ENCODE assay signal across 1 cellular context in the genomic region with DNA sequence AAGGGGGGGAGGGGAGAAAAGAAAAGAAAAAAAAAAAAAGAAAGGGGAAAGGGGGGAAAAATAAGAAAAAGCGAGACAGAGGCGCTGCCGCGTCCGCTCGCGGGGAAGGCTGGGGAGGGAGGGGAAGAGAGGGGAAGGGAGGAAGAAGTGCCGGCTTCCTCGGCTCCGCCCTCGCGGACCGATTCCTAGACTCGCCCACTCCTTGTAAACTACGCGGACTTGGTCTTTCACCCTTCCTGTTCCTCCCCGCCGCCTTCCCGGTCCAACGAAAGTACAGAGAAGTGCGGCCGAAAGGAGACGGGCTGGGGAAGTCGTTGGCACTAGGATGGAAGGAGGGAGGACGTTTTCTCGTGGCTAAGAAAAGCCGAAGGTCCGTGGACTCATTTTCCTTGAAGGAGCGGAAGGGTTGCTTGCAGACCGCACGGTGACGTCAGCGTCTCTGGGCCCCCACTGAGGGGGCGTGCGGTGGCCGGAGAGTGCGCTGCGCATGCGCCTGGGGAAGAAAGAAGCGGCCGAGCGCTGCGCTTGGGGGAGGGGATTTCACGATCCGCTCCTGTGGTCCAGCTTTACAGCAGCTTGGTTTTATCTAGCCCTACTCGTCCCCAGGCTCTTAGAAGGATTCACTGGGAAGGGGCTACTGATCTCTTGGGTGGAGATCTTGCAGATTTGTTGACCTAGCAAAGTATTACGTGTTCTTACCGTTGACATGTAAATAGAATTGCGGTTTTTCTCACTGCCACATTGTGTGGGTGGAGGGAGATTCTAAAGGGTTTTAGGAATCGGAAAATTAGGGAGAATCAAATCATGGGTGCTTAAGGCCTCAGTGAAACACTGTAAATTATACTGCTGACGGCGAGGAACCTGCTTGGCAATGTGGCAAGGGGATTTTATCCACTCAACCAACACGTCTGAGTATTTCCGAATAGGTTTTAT.
TF ChIP-seq lines count a peak whose summit lies in the region.

A gene with protein sequence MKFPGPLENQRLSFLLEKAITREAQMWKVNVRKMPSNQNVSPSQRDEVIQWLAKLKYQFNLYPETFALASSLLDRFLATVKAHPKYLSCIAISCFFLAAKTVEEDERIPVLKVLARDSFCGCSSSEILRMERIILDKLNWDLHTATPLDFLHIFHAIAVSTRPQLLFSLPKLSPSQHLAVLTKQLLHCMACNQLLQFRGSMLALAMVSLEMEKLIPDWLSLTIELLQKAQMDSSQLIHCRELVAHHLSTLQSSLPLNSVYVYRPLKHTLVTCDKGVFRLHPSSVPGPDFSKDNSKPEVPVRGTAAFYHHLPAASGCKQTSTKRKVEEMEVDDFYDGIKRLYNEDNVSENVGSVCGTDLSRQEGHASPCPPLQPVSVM (minus strand): TSS at position 121 of the 933 bp plus-strand sequence. CDS start 9,627 bp downstream, outside the sequence.

TF ChIP-seq in HEK293, 187 proteins besides CTCF, POLR2A, EP300 and RAD21 (continued from another document and continues in another):
- TF ChIP-seq, protein P1, sequence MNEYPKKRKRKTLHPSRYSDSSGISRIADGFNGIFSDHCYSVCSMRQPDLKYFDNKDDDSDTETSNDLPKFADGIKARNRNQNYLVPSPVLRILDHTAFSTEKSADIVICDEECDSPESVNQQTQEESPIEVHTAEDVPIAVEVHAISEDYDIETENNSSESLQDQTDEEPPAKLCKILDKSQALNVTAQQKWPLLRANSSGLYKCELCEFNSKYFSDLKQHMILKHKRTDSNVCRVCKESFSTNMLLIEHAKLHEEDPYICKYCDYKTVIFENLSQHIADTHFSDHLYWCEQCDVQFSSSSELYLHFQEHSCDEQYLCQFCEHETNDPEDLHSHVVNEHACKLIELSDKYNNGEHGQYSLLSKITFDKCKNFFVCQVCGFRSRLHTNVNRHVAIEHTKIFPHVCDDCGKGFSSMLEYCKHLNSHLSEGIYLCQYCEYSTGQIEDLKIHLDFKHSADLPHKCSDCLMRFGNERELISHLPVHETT (tag by site-specific recombination; IDR thresholded peaks at IDR 0.05), result peak; percentile 98
- TF ChIP-seq ZNF600 (tag by site-specific recombination; IDR thresholded peaks at IDR 0.05), result peak; percentile 84
- TF ChIP-seq, protein P2, sequence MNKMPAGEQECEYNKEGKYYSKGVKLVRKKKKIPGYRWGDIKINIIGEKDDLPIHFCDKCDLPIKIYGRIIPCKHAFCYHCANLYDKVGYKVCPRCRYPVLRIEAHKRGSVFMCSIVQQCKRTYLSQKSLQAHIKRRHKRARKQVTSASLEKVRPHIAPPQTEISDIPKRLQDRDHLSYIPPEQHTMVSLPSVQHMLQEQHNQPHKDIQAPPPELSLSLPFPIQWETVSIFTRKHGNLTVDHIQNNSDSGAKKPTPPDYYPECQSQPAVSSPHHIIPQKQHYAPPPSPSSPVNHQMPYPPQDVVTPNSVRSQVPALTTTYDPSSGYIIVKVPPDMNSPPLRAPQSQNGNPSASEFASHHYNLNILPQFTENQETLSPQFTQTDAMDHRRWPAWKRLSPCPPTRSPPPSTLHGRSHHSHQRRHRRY (tag by site-specific recombination; IDR thresholded peaks at IDR 0.05), result peak; percentile 30; the same call in 1 of the 2 replicates
- peak; percentile 44; the same call in 1 of the 2 replicates for TF ChIP-seq SCRT1 (tag by site-specific recombination; IDR thresholded peaks at IDR 0.05; ENCODE audit: borderline replicate concordance)
- TF ChIP-seq ZNF654 (tag by site-specific recombination; IDR thresholded peaks at IDR 0.05; ENCODE audit: low read depth), result no peak
- TF ChIP-seq ZNF19 (tag by site-specific recombination; IDR thresholded peaks at IDR 0.05; ENCODE audit: low read depth), result no peak
- peak; percentile 58; the same call in 1 of the 2 replicates for TF ChIP-seq ZSCAN16 (tag by site-specific recombination; IDR thresholded peaks at IDR 0.05)
- TF ChIP-seq ZNF623 (tag by site-specific recombination; IDR thresholded peaks at IDR 0.05), result peak; percentile 49; the same call in 1 of the 2 replicates
- TF ChIP-seq, protein P3, sequence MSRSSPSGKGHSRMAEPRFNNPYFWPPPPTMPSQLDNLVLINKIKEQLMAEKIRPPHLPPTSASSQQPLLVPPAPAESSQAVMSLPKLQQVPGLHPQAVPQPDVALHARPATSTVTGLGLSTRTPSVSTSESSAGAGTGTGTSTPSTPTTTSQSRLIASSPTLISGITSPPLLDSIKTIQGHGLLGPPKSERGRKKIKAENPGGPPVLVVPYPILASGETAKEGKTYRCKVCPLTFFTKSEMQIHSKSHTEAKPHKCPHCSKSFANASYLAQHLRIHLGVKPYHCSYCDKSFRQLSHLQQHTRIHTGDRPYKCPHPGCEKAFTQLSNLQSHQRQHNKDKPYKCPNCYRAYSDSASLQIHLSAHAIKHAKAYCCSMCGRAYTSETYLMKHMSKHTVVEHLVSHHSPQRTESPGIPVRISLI (tag by site-specific recombination; IDR thresholded peaks at IDR 0.05), result peak; percentile 55; the same call in 1 of the 2 replicates
- TF ChIP-seq ZNF701 (tag by site-specific recombination; IDR thresholded peaks at IDR 0.05), result 0 out of 2 replicates have a peak, but pooled peaks have one; percentile 52
- TF ChIP-seq OVOL3 (tag by site-specific recombination; IDR thresholded peaks at IDR 0.05), result peak; percentile 86
- TF ChIP-seq, protein P4, sequence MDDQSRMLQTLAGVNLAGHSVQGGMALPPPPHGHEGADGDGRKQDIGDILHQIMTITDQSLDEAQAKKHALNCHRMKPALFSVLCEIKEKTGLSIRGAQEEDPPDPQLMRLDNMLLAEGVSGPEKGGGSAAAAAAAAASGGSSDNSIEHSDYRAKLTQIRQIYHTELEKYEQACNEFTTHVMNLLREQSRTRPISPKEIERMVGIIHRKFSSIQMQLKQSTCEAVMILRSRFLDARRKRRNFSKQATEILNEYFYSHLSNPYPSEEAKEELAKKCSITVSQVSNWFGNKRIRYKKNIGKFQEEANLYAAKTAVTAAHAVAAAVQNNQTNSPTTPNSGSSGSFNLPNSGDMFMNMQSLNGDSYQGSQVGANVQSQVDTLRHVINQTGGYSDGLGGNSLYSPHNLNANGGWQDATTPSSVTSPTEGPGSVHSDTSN (CRISPR knock-in tag; IDR thresholded peaks at IDR 0.05), result no peak
- TF ChIP-seq FEZF1 (tag by site-specific recombination; IDR thresholded peaks at IDR 0.05), result peak; percentile 31; the same call in 1 of the 2 replicates
- TF ChIP-seq, protein P5, sequence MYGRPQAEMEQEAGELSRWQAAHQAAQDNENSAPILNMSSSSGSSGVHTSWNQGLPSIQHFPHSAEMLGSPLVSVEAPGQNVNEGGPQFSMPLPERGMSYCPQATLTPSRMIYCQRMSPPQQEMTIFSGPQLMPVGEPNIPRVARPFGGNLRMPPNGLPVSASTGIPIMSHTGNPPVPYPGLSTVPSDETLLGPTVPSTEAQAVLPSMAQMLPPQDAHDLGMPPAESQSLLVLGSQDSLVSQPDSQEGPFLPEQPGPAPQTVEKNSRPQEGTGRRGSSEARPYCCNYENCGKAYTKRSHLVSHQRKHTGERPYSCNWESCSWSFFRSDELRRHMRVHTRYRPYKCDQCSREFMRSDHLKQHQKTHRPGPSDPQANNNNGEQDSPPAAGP (tag by site-specific recombination; IDR thresholded peaks at IDR 0.05), result peak; percentile 100
- TF ChIP-seq WT1 (tag by site-specific recombination; IDR thresholded peaks at IDR 0.05), result peak; percentile 76
- TF ChIP-seq GLIS1 (tag by site-specific recombination; IDR thresholded peaks at IDR 0.05), result peak; percentile 98
- no peak for TF ChIP-seq ZNF354C (tag by site-specific recombination; IDR thresholded peaks at IDR 0.05; ENCODE audit: borderline replicate concordance, low read depth)
- TF ChIP-seq ZNF830 (tag by site-specific recombination; IDR thresholded peaks at IDR 0.05; ENCODE audit: low read depth), result no peak
- TF ChIP-seq ZNF221 (tag by site-specific recombination; IDR thresholded peaks at IDR 0.05; ENCODE audit: borderline replicate concordance), result no peak
- no peak for TF ChIP-seq ZNF510 (tag by site-specific recombination; IDR thresholded peaks at IDR 0.05; ENCODE audit: insufficient replicate concordance)
- TF ChIP-seq TRIM28 (IDR thresholded peaks at IDR 0.05; ENCODE audit: borderline replicate concordance, low read length), result peak; percentile 97
- TF ChIP-seq ZNF426 (tag by site-specific recombination; IDR thresholded peaks at IDR 0.05), result no peak
- TF ChIP-seq ZIC2 (tag by site-specific recombination; IDR thresholded peaks at IDR 0.05), result peak; percentile 89
- peak; percentile 51; the same call in 1 of the 2 replicates for TF ChIP-seq MYNN (tag by site-specific recombination; IDR thresholded peaks at IDR 0.05; ENCODE audit: borderline replicate concordance)
- no peak for TF ChIP-seq ZNF114 (tag by site-specific recombination; IDR thresholded peaks at IDR 0.05)
- TF ChIP-seq ZNF707 (tag by site-specific recombination; IDR thresholded peaks at IDR 0.05), result no peak
- TF ChIP-seq EGR2 (tag by site-specific recombination; IDR thresholded peaks at IDR 0.05; ENCODE audit: low read depth), result peak; percentile 97
- TF ChIP-seq ZNF843 (tag by site-specific recombination; IDR thresholded peaks at IDR 0.05), result peak; percentile 89
- TF ChIP-seq ZNF184 (tag by site-specific recombination; IDR thresholded peaks at IDR 0.05), result peak; percentile 60; the same call in 1 of the 2 replicates
- TF ChIP-seq ZNF10 (tag by site-specific recombination; IDR thresholded peaks at IDR 0.05), result peak; percentile 68; the same call in 1 of the 2 replicates
- no peak for TF ChIP-seq ZNF624 (tag by site-specific recombination; IDR thresholded peaks at IDR 0.05)
- no peak; the same call in 1 of the 2 replicates for TF ChIP-seq ZNF776 (tag by site-specific recombination; IDR thresholded peaks at IDR 0.05; ENCODE audit: borderline replicate concordance)
- TF ChIP-seq ZNF629 (tag by site-specific recombination; IDR thresholded peaks at IDR 0.05), result peak; percentile 99
- TF ChIP-seq ZNF2 (tag by site-specific recombination; IDR thresholded peaks at IDR 0.05), result peak; percentile 98
- TF ChIP-seq ZNF423 (tag by site-specific recombination; IDR thresholded peaks at IDR 0.05), result peak; percentile 54; the same call in 1 of the 2 replicates
- TF ChIP-seq, protein P6, sequence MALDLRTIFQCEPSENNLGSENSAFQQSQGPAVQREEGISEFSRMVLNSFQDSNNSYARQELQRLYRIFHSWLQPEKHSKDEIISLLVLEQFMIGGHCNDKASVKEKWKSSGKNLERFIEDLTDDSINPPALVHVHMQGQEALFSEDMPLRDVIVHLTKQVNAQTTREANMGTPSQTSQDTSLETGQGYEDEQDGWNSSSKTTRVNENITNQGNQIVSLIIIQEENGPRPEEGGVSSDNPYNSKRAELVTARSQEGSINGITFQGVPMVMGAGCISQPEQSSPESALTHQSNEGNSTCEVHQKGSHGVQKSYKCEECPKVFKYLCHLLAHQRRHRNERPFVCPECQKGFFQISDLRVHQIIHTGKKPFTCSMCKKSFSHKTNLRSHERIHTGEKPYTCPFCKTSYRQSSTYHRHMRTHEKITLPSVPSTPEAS (tag by site-specific recombination; IDR thresholded peaks at IDR 0.05), result peak; percentile 74
- TF ChIP-seq ZNF239 (tag by site-specific recombination; IDR thresholded peaks at IDR 0.05), result peak; percentile 68
- TF ChIP-seq ZNF311 (tag by site-specific recombination; IDR thresholded peaks at IDR 0.05; ENCODE audit: borderline replicate concordance), result no peak
- TF ChIP-seq ZNF48 (tag by site-specific recombination; IDR thresholded peaks at IDR 0.05), result no peak
- TF ChIP-seq HOXC10 (CRISPR knock-in tag; IDR thresholded peaks at IDR 0.05), result no peak
- TF ChIP-seq ZFP37 (tag by site-specific recombination; IDR thresholded peaks at IDR 0.05), result peak; percentile 98
- TF ChIP-seq ZNF157 (tag by site-specific recombination; IDR thresholded peaks at IDR 0.05), result no peak
- TF ChIP-seq, protein P7, sequence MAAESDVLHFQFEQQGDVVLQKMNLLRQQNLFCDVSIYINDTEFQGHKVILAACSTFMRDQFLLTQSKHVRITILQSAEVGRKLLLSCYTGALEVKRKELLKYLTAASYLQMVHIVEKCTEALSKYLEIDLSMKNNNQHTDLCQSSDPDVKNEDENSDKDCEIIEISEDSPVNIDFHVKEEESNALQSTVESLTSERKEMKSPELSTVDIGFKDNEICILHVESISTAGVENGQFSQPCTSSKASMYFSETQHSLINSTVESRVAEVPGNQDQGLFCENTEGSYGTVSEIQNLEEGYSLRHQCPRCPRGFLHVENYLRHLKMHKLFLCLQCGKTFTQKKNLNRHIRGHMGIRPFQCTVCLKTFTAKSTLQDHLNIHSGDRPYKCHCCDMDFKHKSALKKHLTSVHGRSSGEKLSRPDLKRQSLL (tag by site-specific recombination; IDR thresholded peaks at IDR 0.05), result no peak
- TF ChIP-seq, protein P8, sequence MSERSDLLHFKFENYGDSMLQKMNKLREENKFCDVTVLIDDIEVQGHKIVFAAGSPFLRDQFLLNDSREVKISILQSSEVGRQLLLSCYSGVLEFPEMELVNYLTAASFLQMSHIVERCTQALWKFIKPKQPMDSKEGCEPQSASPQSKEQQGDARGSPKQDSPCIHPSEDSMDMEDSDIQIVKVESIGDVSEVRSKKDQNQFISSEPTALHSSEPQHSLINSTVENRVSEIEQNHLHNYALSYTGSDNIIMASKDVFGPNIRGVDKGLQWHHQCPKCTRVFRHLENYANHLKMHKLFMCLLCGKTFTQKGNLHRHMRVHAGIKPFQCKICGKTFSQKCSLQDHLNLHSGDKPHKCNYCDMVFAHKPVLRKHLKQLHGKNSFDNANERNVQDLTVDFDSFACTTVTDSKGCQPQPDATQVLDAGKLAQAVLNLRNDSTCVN (tag by site-specific recombination; optimal IDR thresholded peaks at IDR 0.05), result peak; percentile 70
- peak; percentile 90 for TF ChIP-seq ZNF341 (tag by site-specific recombination; IDR thresholded peaks at IDR 0.05; ENCODE audit: low read depth)
- TF ChIP-seq, protein P9, sequence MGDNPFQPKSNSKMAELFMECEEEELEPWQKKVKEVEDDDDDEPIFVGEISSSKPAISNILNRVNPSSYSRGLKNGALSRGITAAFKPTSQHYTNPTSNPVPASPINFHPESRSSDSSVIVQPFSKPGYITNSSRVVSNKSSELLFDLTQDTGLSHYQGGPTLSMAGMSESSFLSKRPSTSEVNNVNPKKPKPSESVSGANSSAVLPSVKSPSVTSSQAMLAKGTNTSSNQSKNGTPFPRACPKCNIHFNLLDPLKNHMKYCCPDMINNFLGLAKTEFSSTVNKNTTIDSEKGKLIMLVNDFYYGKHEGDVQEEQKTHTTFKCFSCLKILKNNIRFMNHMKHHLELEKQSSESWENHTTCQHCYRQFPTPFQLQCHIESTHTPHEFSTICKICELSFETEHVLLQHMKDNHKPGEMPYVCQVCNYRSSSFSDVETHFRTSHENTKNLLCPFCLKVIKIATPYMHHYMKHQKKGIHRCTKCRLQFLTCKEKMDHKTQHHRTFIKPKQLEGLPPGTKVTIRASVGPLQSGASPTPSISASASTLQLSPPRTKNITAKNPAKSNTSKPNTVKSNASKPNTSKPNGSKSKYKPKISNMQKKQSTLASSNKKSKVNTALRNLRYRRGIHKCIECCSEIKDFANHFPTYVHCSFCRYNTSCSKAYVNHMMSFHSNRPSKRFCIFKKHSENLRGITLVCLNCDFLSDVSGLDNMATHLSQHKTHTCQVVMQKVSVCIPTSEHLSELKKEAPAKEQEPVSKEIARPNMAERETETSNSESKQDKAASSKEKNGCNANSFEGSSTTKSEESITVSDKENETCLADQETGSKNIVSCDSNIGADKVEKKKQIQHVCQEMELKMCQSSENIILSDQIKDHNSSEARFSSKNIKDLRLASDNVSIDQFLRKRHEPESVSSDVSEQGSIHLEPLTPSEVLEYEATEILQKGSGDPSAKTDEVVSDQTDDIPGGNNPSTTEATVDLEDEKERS (tag by site-specific recombination; IDR thresholded peaks at IDR 0.05), result peak; percentile 73; the same call in 1 of the 2 replicates
- no peak for TF ChIP-seq ZNF747 (tag by site-specific recombination; IDR thresholded peaks at IDR 0.05)
- TF ChIP-seq ZNF664 (tag by site-specific recombination; IDR thresholded peaks at IDR 0.05), result peak; percentile 69
- no peak for TF ChIP-seq ZNF521 (tag by site-specific recombination; IDR thresholded peaks at IDR 0.05)
- TF ChIP-seq ZNF596 (tag by site-specific recombination; IDR thresholded peaks at IDR 0.05), result no peak
- peak; percentile 97 for TF ChIP-seq ZNF561 (tag by site-specific recombination; IDR thresholded peaks at IDR 0.05; ENCODE audit: borderline replicate concordance)
